In the genomic region with DNA sequence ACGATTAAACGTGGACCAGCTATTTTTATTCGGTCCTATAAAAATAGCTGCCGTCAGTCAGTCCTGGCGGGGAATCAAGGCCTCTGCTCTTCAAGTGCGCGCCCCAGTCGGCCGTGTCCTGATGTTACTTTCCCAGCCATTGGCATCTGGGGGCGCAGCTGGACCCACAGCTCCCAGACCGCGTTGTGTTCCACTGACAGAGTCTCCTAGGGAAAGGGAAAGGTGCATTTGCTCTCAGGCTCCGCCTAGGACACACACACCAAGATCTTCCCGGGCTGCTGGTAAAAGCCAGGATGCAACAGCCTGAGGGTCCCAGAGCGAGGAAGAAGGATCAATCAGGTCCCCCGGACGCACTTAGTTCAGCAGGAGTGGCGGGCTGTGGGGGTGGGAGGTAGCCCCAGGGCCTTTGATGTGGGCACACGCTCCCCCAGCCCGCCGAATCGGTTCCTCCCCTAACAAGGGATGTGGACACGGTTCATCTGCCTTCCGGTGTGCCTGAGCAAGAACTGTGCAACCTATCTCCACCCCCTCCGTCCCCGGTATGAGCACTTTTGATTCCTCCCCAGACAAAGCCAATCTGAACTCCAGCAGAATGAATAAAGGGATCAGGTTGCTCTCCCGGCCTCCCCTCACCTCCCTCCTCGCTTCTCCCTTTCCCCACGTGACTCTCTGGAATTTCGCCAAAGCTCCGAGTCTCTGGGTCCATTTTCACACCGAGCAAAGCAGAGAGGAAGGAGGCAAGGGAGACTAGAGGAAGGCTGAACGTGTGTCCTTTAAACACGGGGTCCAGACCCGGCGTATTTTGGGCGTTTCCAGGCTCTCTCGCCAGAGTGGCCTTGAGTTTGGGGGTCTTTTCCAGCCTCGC, we compare ENCODE assay signal across 7 cellular contexts. TPM values are rescaled to one million over a fixed set of nuclear protein-coding genes. Genes with fewer than 3 reads are reported as not detected.
DNase-seq lines count a peak whose midpoint lies in the region; ATAC-seq, FAIRE-seq and TF ChIP-seq lines count a peak whose summit lies in the region.

No MANE protein-coding gene starts in this region.

- TSS peak; percentile 79 for BruUV-seq in HepG2 (replicated peaks; lab: Mats Ljungman, UMichigan)

- peak; percentile 38; the same call in 1 of the 2 replicates for TF ChIP-seq RAD21 in HepG2 (CRISPR knock-in tag; IDR thresholded peaks at IDR 0.05)

- FAIRE-seq in HepG2 (lab: Jason Lieb, UNC): peak; percentile 81

- no peaks in the 10 kb centered on the region for H3K9me2 ChIP-seq in MM.1S (replicated peaks; ENCODE audit: insufficient read depth, low read length)

- TF ChIP-seq EP300 in HepG2 (IDR thresholded peaks at IDR 0.05; ENCODE audit: low read depth in 2 of 2, low read length in 2 of 2) (peak in 1 of 2 experiments; percentile 3; a peak in 1 of 4 replicates), HepG2 (CRISPR knock-in tag; IDR thresholded peaks at IDR 0.05; ENCODE audit: borderline replicate concordance) (no peak)

- POLR2A ChIA-PET in GM10248 (lab: Yijun Ruan, JAX): no interaction called here
- POLR2A ChIA-PET in HepG2 (lab: Yijun Ruan, JAX): interaction anchor here (0.9 to 2.3 kb wide), 21 partner anchors 9 to 194 kb away, joined by 3 to 19 read pairs (median 4); partner anchors contain the start of gene MRPL1

- peak; percentile 78 for ATAC-seq in HepG2

- TF ChIP-seq POLR2A in HepG2 (IDR thresholded peaks at IDR 0.05; ENCODE audit: insufficient read depth in 1 of 2, low read depth in 2 of 2, low read length in 2 of 2): peak; percentile 67 to 80

- H3F3A ChIP-seq in MM.1S (ENCODE audit: insufficient read depth, low read length): no peaks in the 10 kb centered on the region

- CTCF ChIA-PET in GM10248 (lab: Yijun Ruan, JAX): interaction anchor here (1.2 to 2.6 kb wide), 2 partner anchors 11 to 15 kb away, joined by 3 to 10 read pairs; no protein-coding TSS in a partner anchor
- CTCF ChIA-PET in HepG2 (lab: Yijun Ruan, JAX; ENCODE audit: low intra/inter-chr PET ratio, low total read pairs): interaction anchor here (0.8 to 1.6 kb wide), 2 partner anchors 62 to 64 kb away, joined by 3 to 4 read pairs; no protein-coding TSS in a partner anchor

- 1% methylated on average over 24 of the region's 39 CpGs for WGBS in HepG2 (ENCODE audit: low lambda C conversion rate)

- H3K27me3 ChIP-seq in H7 (ENCODE audit: control insufficient read depth, insufficient read depth, low read length) (peaks cover 3% of the 10 kb centered on the region; the same call in 1 of the 2 replicates), MM.1S (replicated peaks; ENCODE audit: insufficient read depth, low read length) (0 out of 2 replicates have a peak, but pooled peaks cover 4% of the 10 kb centered on the region), HepG2 (ENCODE audit: control insufficient read depth in 1 of 2, insufficient read depth in 2 of 2, low read length in 2 of 2) (no peaks in the 10 kb centered on the region; a peak in 1 of 5 replicates)

- DNase-seq in GM10248 (ENCODE audit: extremely low spot score): peak; percentile 68
- DNase-seq in H7: peak; percentile 84
- no peak for DNase-seq in MM.1S
- DNase-seq in SKM-1 treated with dmso at 0.1 percent for 144 hours (lab: John Stamatoyannopoulos, UW; ENCODE audit: unreplicated experiment): peak; percentile 55
- DNase-seq in dermis blood vessel endothelial cell: peak; percentile 43
- peak; percentile 92 for DNase-seq in HepG2 (ENCODE audit: low spot score)
- peak; percentile 20 for DNase-seq in stimulated activated naive CD4-positive, alpha-beta T cell treated with Interleukin-2 at 50 U/mL for 16 hours (lab: John Stamatoyannopoulos, UW)

- TF ChIP-seq CTCF in GM10248 (IDR thresholded peaks at IDR 0.05; ENCODE audit: control extremely low read depth, extremely low read depth, low read depth, missing control alignments) (no peak), MM.1S (IDR thresholded peaks at IDR 0.05; ENCODE audit: low read length) (no peak), HepG2 (CRISPR knock-in tag; IDR thresholded peaks at IDR 0.05) (peak; percentile 75)

- H3K36me3 ChIP-seq in H7 (replicated peaks; ENCODE audit: control insufficient read depth, insufficient read depth, low read length): no peaks in the 10 kb centered on the region
- H3K36me3 ChIP-seq in MM.1S (replicated peaks; ENCODE audit: insufficient read depth, low read length): no peaks in the 10 kb centered on the region
- H3K36me3 ChIP-seq in HepG2 (replicated peaks in 1 of 2; ENCODE audit: control insufficient read depth in 1 of 2, insufficient read depth in 2 of 2, low read length in 2 of 2): no peaks in the 10 kb centered on the region

- H3K4me3 ChIP-seq in H7 (ENCODE audit: insufficient read depth, low read depth, low read length) (peak overlapping the region; percentile 73), MM.1S (ENCODE audit: low read length) (peak overlapping the region; percentile 77), HepG2 (replicated peaks in 1 of 3; ENCODE audit: insufficient read depth in 1 of 3, low read depth in 2 of 3, low read length in 3 of 3) (peak overlapping the region; percentile 67 to 97 (median 85))

- H4K20me1 ChIP-seq in MM.1S (ENCODE audit: insufficient read depth, low read length): no peaks in the 10 kb centered on the region
- H4K20me1 ChIP-seq in HepG2 (ENCODE audit: insufficient read depth, low read length): peaks cover 8% of the 10 kb centered on the region; the same call in 1 of the 2 replicates

- H3K27ac ChIP-seq in MM.1S (ENCODE audit: low read length) (no peak overlapping the region), HepG2 (ENCODE audit: extremely low read length, insufficient read depth, low read length) (peak overlapping the region; percentile 86)

- intact Hi-C loops in HepG2 (cut with micrococcal nuclease; ENCODE audit: unreplicated experiment): loop anchor here (1.0 to 10.0 kb wide), 9 partner anchors 39 to 721 kb away; partner anchors contain the start of gene BMP2K

- no peaks in the 10 kb centered on the region for H3K4me1 ChIP-seq in MM.1S (ENCODE audit: low read length)
- peaks cover 25% of the 10 kb centered on the region for H3K4me1 ChIP-seq in HepG2 (ENCODE audit: insufficient read depth, low read length)

- peak overlapping the region; percentile 59 for H2AFZ ChIP-seq in MM.1S (ENCODE audit: low read length)
- H2AFZ ChIP-seq in HepG2 (ENCODE audit: low read length): peak overlapping the region; percentile 86

- H3K4me2 ChIP-seq in MM.1S (ENCODE audit: low read depth, low read length) (peak overlapping the region; percentile 97), HepG2 (ENCODE audit: low read depth, low read length) (peak overlapping the region; percentile 89)

- in situ Hi-C loops in HepG2 (cut with HindIII; ENCODE audit: extremely low pct_ligation_motif_present, low pct_unique_long_range_greater_than_20kb): loop anchor here (5.0 kb wide), 1 partner anchor 64 kb away; no protein-coding TSS in a partner anchor

- no peak overlapping the region for H3K9ac ChIP-seq in MM.1S (ENCODE audit: low read length)
- peak overlapping the region; percentile 78 for H3K9ac ChIP-seq in HepG2 (ENCODE audit: insufficient read depth, low read depth, low read length)

- H3K9me3 ChIP-seq in MM.1S (replicated peaks; ENCODE audit: insufficient read depth, low read length) (no peaks in the 10 kb centered on the region), HepG2 (ENCODE audit: low read length) (no peaks in the 10 kb centered on the region)

- H3K79me2 ChIP-seq in MM.1S (ENCODE audit: low read length) (no peaks in the 10 kb centered on the region), HepG2 (ENCODE audit: insufficient read depth, low read length) (peaks cover 46% of the 10 kb centered on the region)

TF ChIP-seq in HepG2, 621 proteins besides CTCF, POLR2A, EP300 and RAD21 (continues in another document):
- TF ChIP-seq U2AF1 (optimal IDR thresholded peaks at IDR 0.05; ENCODE audit: low read depth, low read length): no peak
- no peak for TF ChIP-seq PAF1 (CRISPR knock-in tag; IDR thresholded peaks at IDR 0.05)
- TF ChIP-seq, protein P1, sequence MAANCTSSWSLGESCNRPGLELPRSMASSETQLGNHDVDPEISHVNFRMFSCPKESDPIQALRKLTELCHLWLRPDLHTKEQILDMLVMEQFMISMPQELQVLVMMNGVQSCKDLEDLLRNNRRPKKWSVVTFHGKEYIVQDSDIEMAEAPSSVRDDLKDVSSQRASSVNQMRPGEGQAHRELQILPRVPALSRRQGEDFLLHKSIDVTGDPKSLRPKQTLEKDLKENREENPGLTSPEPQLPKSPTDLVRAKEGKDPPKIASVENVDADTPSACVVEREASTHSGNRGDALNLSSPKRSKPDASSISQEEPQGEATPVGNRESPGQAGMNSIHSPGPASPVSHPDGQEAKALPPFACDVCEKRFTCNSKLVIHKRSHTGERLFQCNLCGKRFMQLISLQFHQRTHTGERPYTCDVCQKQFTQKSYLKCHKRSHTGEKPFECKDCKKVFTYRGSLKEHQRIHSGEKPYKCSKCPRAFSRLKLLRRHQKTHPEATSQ (CRISPR knock-in tag; IDR thresholded peaks at IDR 0.05; ENCODE audit: borderline replicate concordance): 0 out of 2 replicates have a peak, but pooled peaks have one; percentile 41
- no peak for TF ChIP-seq HMG20A (CRISPR knock-in tag; IDR thresholded peaks at IDR 0.05; ENCODE audit: borderline replicate concordance)

RNA-seq across cellular contexts. Expression of gene FRAS1, which starts 0.6 kb away (rescaled TPM):
- 20.9 and 27.9 TPM in 2 replicates for total RNA-seq in H7 (2014; rRNA removed; shearing (Covaris generic))
- total RNA-seq in dermis blood vessel endothelial cell (0.85 and 1.7 TPM in 2 replicates), HepG2 (2016; rRNA removed; fragmentation: Illumina TruSeq; extraction: Trizol) (22.5 and 31.6 TPM in 2 replicates)
- total RNA-seq in HepG2 (2016; cell fraction: cytosol; rRNA removed; fragmentation: Illumina TruSeq; extraction: Trizol; ENCODE audit: low read depth): 13.7 and 14.5 TPM in 2 replicates
- total RNA-seq in HepG2 (2016; cell fraction: insoluble cytoplasmic fraction; rRNA removed; fragmentation: Illumina TruSeq; extraction: Trizol): 20.9 and 28.4 TPM in 2 replicates
- total RNA-seq in HepG2 (2016; cell fraction: membrane; rRNA removed; fragmentation: Illumina TruSeq; extraction: Trizol): 9.1 and 9.7 TPM in 2 replicates
- 116 and 129 TPM in 2 replicates for total RNA-seq in HepG2 (2016; cell fraction: nucleus; rRNA removed; fragmentation: Illumina TruSeq; extraction: Trizol)
- 18.8 and 22.5 TPM in 2 replicates for polyA plus RNA-seq in HepG2 (2011; rRNA removed)
- 13.1 TPM in 2 replicates for polyA plus RNA-seq in HepG2 (2011; cell fraction: cytosol; rRNA removed)
- 50.1 and 57.4 TPM in 2 replicates for polyA plus RNA-seq in HepG2 (2011; cell fraction: nucleus; rRNA removed)
- 18.9 and 20.0 TPM in 2 replicates for polyA plus RNA-seq in HepG2 (2012)
- polyA plus RNA-seq in HepG2 (2016; cell fraction: cytosol; fragmentation: Illumina TruSeq; extraction: Trizol; ENCODE audit: low read depth): 0.77 and 0.84 TPM in 2 replicates
- polyA plus RNA-seq in HepG2 (2016; cell fraction: insoluble cytoplasmic fraction; fragmentation: Illumina TruSeq; extraction: Trizol; ENCODE audit: low read depth): 9.4 and 9.7 TPM in 2 replicates
- polyA plus RNA-seq in HepG2 (2016; cell fraction: membrane; fragmentation: Illumina TruSeq; extraction: Trizol; ENCODE audit: low read depth): 1.5 and 1.6 TPM in 2 replicates
- 38.0 and 42.4 TPM in 2 replicates for polyA plus RNA-seq in HepG2 (2016; cell fraction: nucleus; fragmentation: Illumina TruSeq; extraction: Trizol; ENCODE audit: insufficient read depth, low read depth)
- polyA minus RNA-seq in HepG2 (2011; rRNA and poly(A)+ RNA removed; ENCODE audit: low replicate concordance): 6.5 and 171 TPM in 2 replicates
- 48.0 and 59.8 TPM in 2 replicates for polyA minus RNA-seq in HepG2 (2011; cell fraction: cytosol; rRNA and poly(A)+ RNA removed)
- polyA minus RNA-seq in HepG2 (2011; cell fraction: nucleus; rRNA and poly(A)+ RNA removed): 160 and 208 TPM in 2 replicates
